In the genomic region with DNA sequence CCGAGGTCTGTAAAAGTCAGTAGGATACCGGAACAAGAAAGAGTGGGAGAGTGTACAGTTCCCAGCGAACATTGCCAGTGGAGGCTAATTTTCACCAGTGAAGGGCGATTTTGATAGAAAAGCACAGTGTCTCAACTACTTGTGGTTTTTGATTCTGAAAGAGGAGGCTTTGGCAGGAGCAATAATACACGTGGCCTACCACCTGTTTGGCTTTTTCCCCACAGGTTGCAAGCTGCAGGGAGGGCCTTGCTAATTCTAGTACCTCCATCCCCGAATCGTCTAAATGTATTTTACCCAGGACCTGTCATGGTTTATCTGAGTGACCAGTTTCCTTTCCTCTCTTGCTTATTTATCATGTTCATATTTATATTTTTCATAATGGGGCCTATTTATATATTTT, we compare ENCODE assay signal across 1 cellular context.
TF ChIP-seq lines count a peak whose summit lies in the region.

No MANE protein-coding gene starts in this region.

TF ChIP-seq in GM12878, 131 proteins besides CTCF, POLR2A, EP300 and RAD21 (continued from another document):
- TF ChIP-seq, protein P1, sequence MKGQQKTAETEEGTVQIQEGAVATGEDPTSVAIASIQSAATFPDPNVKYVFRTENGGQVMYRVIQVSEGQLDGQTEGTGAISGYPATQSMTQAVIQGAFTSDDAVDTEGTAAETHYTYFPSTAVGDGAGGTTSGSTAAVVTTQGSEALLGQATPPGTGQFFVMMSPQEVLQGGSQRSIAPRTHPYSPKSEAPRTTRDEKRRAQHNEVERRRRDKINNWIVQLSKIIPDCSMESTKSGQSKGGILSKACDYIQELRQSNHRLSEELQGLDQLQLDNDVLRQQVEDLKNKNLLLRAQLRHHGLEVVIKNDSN (IDR thresholded peaks at IDR 0.05; ENCODE audit: borderline replicate concordance, extremely low read length, insufficient read depth, low read depth, low read length) = no peak
- TF ChIP-seq EED (IDR thresholded peaks at IDR 0.05; ENCODE audit: low read depth) (no peak), TCF3 (IDR thresholded peaks at IDR 0.05; ENCODE audit: borderline replicate concordance, insufficient read depth, low read depth, low read length) (no peak), SPI1 (IDR thresholded peaks at IDR 0.05; ENCODE audit: borderline replicate concordance, insufficient read depth, low read depth, low read length) (no peak), NR2C1 (IDR thresholded peaks at IDR 0.05) (no peak), ATF7 (IDR thresholded peaks at IDR 0.05; ENCODE audit: low read depth) (no peak), WRNIP1 (IDR thresholded peaks at IDR 0.05; ENCODE audit: borderline replicate concordance, low read depth, low read length) (no peak), RBBP5 (conservative IDR thresholded peaks at IDR 0.05) (no peak), SUPT20H (IDR thresholded peaks at IDR 0.05; ENCODE audit: borderline replicate concordance, control insufficient read depth, low read depth, low read length) (no peak), CREB1 (IDR thresholded peaks at IDR 0.05; ENCODE audit: low read depth) (no peak), RFX5 (IDR thresholded peaks at IDR 0.05; ENCODE audit: low read depth, low read length) (no peak), NRF1 (conservative IDR thresholded peaks at IDR 0.05; ENCODE audit: low read depth, low read length) (no peak), POU2F2 (IDR thresholded peaks at IDR 0.05; ENCODE audit: borderline replicate concordance, low read depth, low read length) (no peak), RAD51 (IDR thresholded peaks at IDR 0.05) (no peak)
- TF ChIP-seq, protein P2, sequence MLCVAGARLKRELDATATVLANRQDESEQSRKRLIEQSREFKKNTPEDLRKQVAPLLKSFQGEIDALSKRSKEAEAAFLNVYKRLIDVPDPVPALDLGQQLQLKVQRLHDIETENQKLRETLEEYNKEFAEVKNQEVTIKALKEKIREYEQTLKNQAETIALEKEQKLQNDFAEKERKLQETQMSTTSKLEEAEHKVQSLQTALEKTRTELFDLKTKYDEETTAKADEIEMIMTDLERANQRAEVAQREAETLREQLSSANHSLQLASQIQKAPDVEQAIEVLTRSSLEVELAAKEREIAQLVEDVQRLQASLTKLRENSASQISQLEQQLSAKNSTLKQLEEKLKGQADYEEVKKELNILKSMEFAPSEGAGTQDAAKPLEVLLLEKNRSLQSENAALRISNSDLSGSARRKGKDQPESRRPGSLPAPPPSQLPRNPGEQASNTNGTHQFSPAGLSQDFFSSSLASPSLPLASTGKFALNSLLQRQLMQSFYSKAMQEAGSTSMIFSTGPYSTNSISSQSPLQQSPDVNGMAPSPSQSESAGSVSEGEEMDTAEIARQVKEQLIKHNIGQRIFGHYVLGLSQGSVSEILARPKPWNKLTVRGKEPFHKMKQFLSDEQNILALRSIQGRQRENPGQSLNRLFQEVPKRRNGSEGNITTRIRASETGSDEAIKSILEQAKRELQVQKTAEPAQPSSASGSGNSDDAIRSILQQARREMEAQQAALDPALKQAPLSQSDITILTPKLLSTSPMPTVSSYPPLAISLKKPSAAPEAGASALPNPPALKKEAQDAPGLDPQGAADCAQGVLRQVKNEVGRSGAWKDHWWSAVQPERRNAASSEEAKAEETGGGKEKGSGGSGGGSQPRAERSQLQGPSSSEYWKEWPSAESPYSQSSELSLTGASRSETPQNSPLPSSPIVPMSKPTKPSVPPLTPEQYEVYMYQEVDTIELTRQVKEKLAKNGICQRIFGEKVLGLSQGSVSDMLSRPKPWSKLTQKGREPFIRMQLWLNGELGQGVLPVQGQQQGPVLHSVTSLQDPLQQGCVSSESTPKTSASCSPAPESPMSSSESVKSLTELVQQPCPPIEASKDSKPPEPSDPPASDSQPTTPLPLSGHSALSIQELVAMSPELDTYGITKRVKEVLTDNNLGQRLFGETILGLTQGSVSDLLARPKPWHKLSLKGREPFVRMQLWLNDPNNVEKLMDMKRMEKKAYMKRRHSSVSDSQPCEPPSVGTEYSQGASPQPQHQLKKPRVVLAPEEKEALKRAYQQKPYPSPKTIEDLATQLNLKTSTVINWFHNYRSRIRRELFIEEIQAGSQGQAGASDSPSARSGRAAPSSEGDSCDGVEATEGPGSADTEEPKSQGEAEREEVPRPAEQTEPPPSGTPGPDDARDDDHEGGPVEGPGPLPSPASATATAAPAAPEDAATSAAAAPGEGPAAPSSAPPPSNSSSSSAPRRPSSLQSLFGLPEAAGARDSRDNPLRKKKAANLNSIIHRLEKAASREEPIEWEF (IDR thresholded peaks at IDR 0.05; ENCODE audit: insufficient replicate concordance, low read depth, low read length) = no peak
- TF ChIP-seq, protein P3, sequence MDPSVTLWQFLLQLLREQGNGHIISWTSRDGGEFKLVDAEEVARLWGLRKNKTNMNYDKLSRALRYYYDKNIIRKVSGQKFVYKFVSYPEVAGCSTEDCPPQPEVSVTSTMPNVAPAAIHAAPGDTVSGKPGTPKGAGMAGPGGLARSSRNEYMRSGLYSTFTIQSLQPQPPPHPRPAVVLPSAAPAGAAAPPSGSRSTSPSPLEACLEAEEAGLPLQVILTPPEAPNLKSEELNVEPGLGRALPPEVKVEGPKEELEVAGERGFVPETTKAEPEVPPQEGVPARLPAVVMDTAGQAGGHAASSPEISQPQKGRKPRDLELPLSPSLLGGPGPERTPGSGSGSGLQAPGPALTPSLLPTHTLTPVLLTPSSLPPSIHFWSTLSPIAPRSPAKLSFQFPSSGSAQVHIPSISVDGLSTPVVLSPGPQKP (IDR thresholded peaks at IDR 0.05; ENCODE audit: low read depth, low read length) = no peak
- TF ChIP-seq, protein P4, sequence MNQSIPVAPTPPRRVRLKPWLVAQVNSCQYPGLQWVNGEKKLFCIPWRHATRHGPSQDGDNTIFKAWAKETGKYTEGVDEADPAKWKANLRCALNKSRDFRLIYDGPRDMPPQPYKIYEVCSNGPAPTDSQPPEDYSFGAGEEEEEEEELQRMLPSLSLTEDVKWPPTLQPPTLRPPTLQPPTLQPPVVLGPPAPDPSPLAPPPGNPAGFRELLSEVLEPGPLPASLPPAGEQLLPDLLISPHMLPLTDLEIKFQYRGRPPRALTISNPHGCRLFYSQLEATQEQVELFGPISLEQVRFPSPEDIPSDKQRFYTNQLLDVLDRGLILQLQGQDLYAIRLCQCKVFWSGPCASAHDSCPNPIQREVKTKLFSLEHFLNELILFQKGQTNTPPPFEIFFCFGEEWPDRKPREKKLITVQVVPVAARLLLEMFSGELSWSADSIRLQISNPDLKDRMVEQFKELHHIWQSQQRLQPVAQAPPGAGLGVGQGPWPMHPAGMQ (IDR thresholded peaks at IDR 0.05; ENCODE audit: borderline replicate concordance) = no peak
